11 cellular contexts compared by ENCODE assay signal in genomic region chr3:50262200-50262599, GRCh38. TPM values are rescaled to one million over a fixed set of nuclear protein-coding genes. Genes with fewer than 3 reads are reported as not detected.
DNase-seq lines count a peak whose midpoint lies in the region; ATAC-seq, FAIRE-seq and TF ChIP-seq lines count a peak whose summit lies in the region.
"Not testable (repeated sequence)": the region's sequence is repeated elsewhere in the genome, so short reads cannot be mapped to it uniquely, and the experiment has no call there.
"Had no signal": no experiment of that assay in that cellular context is flagged by ENCODE, and none has a peak within 500 bp of the region (broad histone marks: within the 10 kb centered on the region; RNA-seq: fewer than 3 reads in every experiment).

No MANE protein-coding gene starts in this region.

- H4K8ac ChIP-seq in H1 (ENCODE audit: extremely low read depth, insufficient read depth, low read length) = not testable (repeated sequence)

- not testable (repeated sequence) for TF ChIP-seq POLR2A in H1 (IDR thresholded peaks at IDR 0.05; ENCODE audit: control extremely low read depth in 1 of 2, low read depth in 2 of 2, low read length in 2 of 2)

- H3K9me3 ChIP-seq in Caco-2; H1 (ENCODE audit: insufficient read depth in 2 of 2, low read depth in 1 of 2, low read length in 1 of 2); neutrophil; subcutaneous abdominal adipose tissue (ENCODE audit: control insufficient read depth in 5 of 5, low read length in 5 of 5): not testable (repeated sequence)

- H3K4ac ChIP-seq in H1 (replicated peaks; ENCODE audit: insufficient read length, low read depth, low read length) = not testable (repeated sequence)

- not testable (repeated sequence) for H3K56ac ChIP-seq in H1 (replicated peaks; ENCODE audit: insufficient read length, low read depth, low read length)

- H3K36me3 Mint-ChIP-seq in Caco-2 (ENCODE audit: insufficient read depth, unreplicated experiment) (peaks cover 31% of the 10 kb centered on the region), brain (peaks cover 10% of the 10 kb centered on the region)
- H3K36me3 Mint-ChIP-seq in activated naive CD4-positive, alpha-beta T cell treated with anti-CD3 and anti-CD28 coated beads, Interleukin-2, amount 50 U/mL, for 72 hours; type B pancreatic cell: not testable (repeated sequence)

- H4K20me1 ChIP-seq in H1 (replicated peaks in 1 of 2; ENCODE audit: control insufficient read depth in 1 of 2, insufficient read depth in 2 of 2, low read length in 2 of 2) = not testable (repeated sequence)

- intact Hi-C loops in Caco-2 (cut with micrococcal nuclease; ENCODE audit: unreplicated experiment) = not testable (repeated sequence)

- not testable (repeated sequence) for H3K9me3 Mint-ChIP-seq in Caco-2 (ENCODE audit: unreplicated experiment); activated naive CD4-positive, alpha-beta T cell treated with anti-CD3 and anti-CD28 coated beads, Interleukin-2, amount 50 U/mL, for 72 hours; brain; type B pancreatic cell

- not testable (repeated sequence) for H3K79me2 ChIP-seq in H1 (ENCODE audit: control insufficient read depth in 1 of 2, insufficient read depth in 2 of 2, low read length in 2 of 2)

- H3K23ac ChIP-seq in H1 (ENCODE audit: insufficient read length) = not testable (repeated sequence)

- WGBS in H1 (ENCODE audit: extremely low coverage in 1 of 2, insufficient coverage in 1 of 2, insufficient read length in 1 of 2, insufficient replicate concordance in 2 of 2, low coverage in 1 of 2, low lambda C conversion rate in 2 of 2, missing lambda C conversion rate in 1 of 2), 2 experiments = 97% methylated on average over 4 of the region's 4 CpGs; no CpG with 5 or more reads in 1 of the 2 experiments

- H3K4me3 Mint-ChIP-seq in Caco-2 (ENCODE audit: unreplicated experiment); brain; type B pancreatic cell: not testable (repeated sequence)

- POLR2A ChIA-PET in Caco-2 (lab: Charles Lee) = not testable (repeated sequence)
- POLR2A ChIA-PET in H1 (lab: Charles Lee; ENCODE audit: partially characterized antibody) = interaction anchor here (1.4 to 4.3 kb wide), 3 partner anchors 13 to 37 kb away, joined by 3 to 22 read pairs (median 3); partner anchors contain the start of genes HYAL3 and NAA80

- H2BK12ac ChIP-seq in H1 (ENCODE audit: low read depth, low read length) = 0 out of 2 replicates have a peak overlapping the region, but pooled peaks have one; percentile 22

- ATAC-seq in activated naive CD4-positive, alpha-beta T cell treated with anti-CD3 and anti-CD28 coated beads, Interleukin-2, amount 50 U/mL, for 72 hours = not testable (repeated sequence)

- H3K9ac ChIP-seq in H1 (replicated peaks in 1 of 4; ENCODE audit: extremely low read depth in 1 of 4, low read depth in 3 of 4, low read length in 3 of 4); subcutaneous abdominal adipose tissue (ENCODE audit: low read length in 5 of 5): not testable (repeated sequence)

- H3K27ac ChIP-seq in H1 (ENCODE audit: low read depth, low read length) = not testable (repeated sequence)
- H3K27ac ChIP-seq in layer of hippocampus (ENCODE audit: low read depth, low read length) (peak overlapping the region; percentile 100), neutrophil (peak overlapping the region; percentile 100), subcutaneous abdominal adipose tissue (ENCODE audit: low read depth, low read length) (peak overlapping the region; percentile 65)

- H3K4me1 Mint-ChIP-seq in Caco-2 (ENCODE audit: low read depth, unreplicated experiment) (peaks cover 19% of the 10 kb centered on the region), brain (peaks cover 87% of the 10 kb centered on the region), type B pancreatic cell (ENCODE audit: unreplicated experiment) (peaks cover 31% of the 10 kb centered on the region)

- not testable (repeated sequence) for H3K4me3 ChIP-seq in Caco-2 (ENCODE audit: low read depth, low read length); H1 (ENCODE audit: extremely low read depth in 1 of 4, insufficient read depth in 2 of 4, low read depth in 3 of 4, low read length in 4 of 4); neutrophil (ENCODE audit: low read depth in 1 of 2, low read length in 1 of 2); subcutaneous abdominal adipose tissue (ENCODE audit: low read depth in 1 of 5, low read length in 5 of 5)

- H3K27ac Mint-ChIP-seq in Caco-2 (ENCODE audit: unreplicated experiment) (peak overlapping the region; percentile 96), brain (peak overlapping the region; percentile 60 to 99 (median 91)), type B pancreatic cell (peak overlapping the region; percentile 91)
- peak overlapping the region; percentile 29 to 62 for H3K27ac Mint-ChIP-seq in activated naive CD4-positive, alpha-beta T cell treated with anti-CD3 and anti-CD28 coated beads, Interleukin-2, amount 50 U/mL, for 72 hours

- not testable (repeated sequence) for H3K23me2 ChIP-seq in H1 (ENCODE audit: low read depth, low read length)

- H4K91ac ChIP-seq in H1 (replicated peaks; ENCODE audit: insufficient read length, low read length) = peak overlapping the region; percentile 20

- not testable (repeated sequence) for TF ChIP-seq CTCF in Caco-2 (IDR thresholded peaks at IDR 0.05; ENCODE audit: insufficient read depth in 1 of 2, low read depth in 1 of 2, low read length in 1 of 2, severe bottlenecking in 1 of 2, unreplicated experiment in 1 of 2); brain (conservative IDR thresholded peaks at IDR 0.05); H1 (IDR thresholded peaks at IDR 0.05; ENCODE audit: control extremely low read depth in 1 of 3, insufficient read depth in 1 of 3, low read depth in 1 of 3, low read length in 3 of 3); neutrophil (IDR thresholded peaks at IDR 0.05); type B pancreatic cell (conservative IDR thresholded peaks at IDR 0.05)

- not testable (repeated sequence) for DNase-seq in Caco-2; activated naive CD4-positive, alpha-beta T cell treated with anti-CD3 and anti-CD28 coated beads, Interleukin-2, amount 50 U/mL, for 72 hours (ENCODE audit: low spot score in 2 of 2); H1 (ENCODE audit: low read depth in 1 of 2, low spot score in 2 of 2); type B pancreatic cell (ENCODE audit: extremely low spot score, unreplicated experiment)

- peak overlapping the region; percentile 79; the same call in 1 of the 2 replicates for H2AK5ac ChIP-seq in H1 (ENCODE audit: low read depth, low read length)

- not testable (repeated sequence) for H2BK15ac ChIP-seq in H1 (ENCODE audit: low read length)

- not testable (repeated sequence) for H3K4me2 ChIP-seq in H1 (ENCODE audit: insufficient read depth in 1 of 2, low read depth in 2 of 2, low read length in 2 of 2)

- H3K27me3 Mint-ChIP-seq in Caco-2 (ENCODE audit: insufficient read depth, unreplicated experiment); brain; type B pancreatic cell: not testable (repeated sequence)

- not testable (repeated sequence) for H2BK120ac ChIP-seq in H1 (replicated peaks; ENCODE audit: low read depth, low read length)

- not testable (repeated sequence) for TF ChIP-seq EP300 in H1 (IDR thresholded peaks at IDR 0.05; ENCODE audit: borderline replicate concordance in 1 of 2, low read depth in 2 of 2, low read length in 2 of 2)

- not testable (repeated sequence) for BruUV-seq in Caco-2 (replicated peaks; lab: Mats Ljungman, UMichigan)

- H2BK20ac ChIP-seq in H1 (ENCODE audit: low read length) = 0 out of 2 replicates have a peak overlapping the region, but pooled peaks have one; percentile 83

- H2AFZ ChIP-seq in H1 (ENCODE audit: low read length) = not testable (repeated sequence)

- CTCF ChIA-PET in Caco-2 (lab: Charles Lee) = not testable (repeated sequence)
- CTCF ChIA-PET in H1 (lab: Charles Lee; ENCODE audit: partially characterized antibody) = interaction anchor here (0.8 to 53.5 kb wide), 6 partner anchors 7 to 69 kb away, joined by 3 to 2149 read pairs (median 138); partner anchors contain the start of genes GNAI2, GNAT1, HYAL2 and LSMEM2

- H3K27me3 ChIP-seq in Caco-2 (replicated peaks; ENCODE audit: control insufficient read depth, insufficient read depth, low read length); H1 (replicated peaks in 1 of 4; ENCODE audit: control insufficient read depth in 3 of 4, extremely low read depth in 1 of 4, insufficient read depth in 3 of 4, low read length in 3 of 4); layer of hippocampus (ENCODE audit: control insufficient read depth, insufficient read depth, low read length); subcutaneous abdominal adipose tissue (ENCODE audit: control insufficient read depth in 5 of 5, insufficient read depth in 4 of 5, low read length in 5 of 5): not testable (repeated sequence)
- peaks cover 27% of the 10 kb centered on the region for H3K27me3 ChIP-seq in neutrophil

- H3K14ac ChIP-seq in H1 (ENCODE audit: insufficient read length) = not testable (repeated sequence)

- H3K4me1 ChIP-seq in Caco-2 = peaks cover 49% of the 10 kb centered on the region
- peaks cover 0 to 43% (median 33%) of the 10 kb centered on the region in 4 experiments; a peak in 6 of 7 replicates for H3K4me1 ChIP-seq in H1 (replicated peaks in 1 of 4; ENCODE audit: control insufficient read depth in 3 of 4, insufficient read depth in 4 of 4, low read length in 3 of 4)
- peaks cover 15 to 18% of the 10 kb centered on the region in 2 experiments for H3K4me1 ChIP-seq in neutrophil (ENCODE audit: control insufficient read depth in 1 of 2, insufficient read depth in 1 of 2, low read depth in 1 of 2, low read length in 1 of 2)
- peaks cover 7 to 75% (median 69%) of the 10 kb centered on the region in 5 donors for H3K4me1 ChIP-seq in subcutaneous abdominal adipose tissue (ENCODE audit: control insufficient read depth in 5 of 5, insufficient read depth in 5 of 5, low read length in 5 of 5)

- H2BK5ac ChIP-seq in H1 (ENCODE audit: low read depth, low read length) = not testable (repeated sequence)

- H3K36me3 ChIP-seq in Caco-2 (ENCODE audit: control insufficient read depth, insufficient read depth, low read length) = not testable (repeated sequence)
- peaks cover 3 to 11% (median 7%) of the 10 kb centered on the region in 4 experiments; a peak in 6 of 8 replicates for H3K36me3 ChIP-seq in H1 (ENCODE audit: control insufficient read depth in 2 of 4, insufficient read depth in 4 of 4, low read length in 3 of 4)
- H3K36me3 ChIP-seq in neutrophil = peaks cover 47% of the 10 kb centered on the region
- H3K36me3 ChIP-seq in subcutaneous abdominal adipose tissue (ENCODE audit: control insufficient read depth in 5 of 5, insufficient read depth in 5 of 5, low read length in 5 of 5) = peaks cover 0 to 20% (median 15%) of the 10 kb centered on the region in 5 donors

- not testable (repeated sequence) for TF ChIP-seq RAD21 in H1 (IDR thresholded peaks at IDR 0.05 in 1 of 2, conservative IDR thresholded peaks at IDR 0.05 in 1 of 2; ENCODE audit: low read depth in 2 of 2, low read length in 2 of 2)

- not testable (repeated sequence) for H3K18ac ChIP-seq in H1 (ENCODE audit: extremely low read depth, low read length)

- FAIRE-seq in H1 (lab: Jason Lieb, UNC) = not testable (repeated sequence)

- H3K79me1 ChIP-seq in H1 (ENCODE audit: low read depth, low read length) = not testable (repeated sequence)

- not testable (repeated sequence) for H4K5ac ChIP-seq in H1 (ENCODE audit: insufficient read length, low read depth, low read length)

RNA-seq across cellular contexts. Expression of gene SEMA3B, which starts 6.7 kb away (rescaled TPM):
- total RNA-seq in Caco-2 (2022) (19.7 and 21.8 TPM in 2 replicates), type B pancreatic cell (ENCODE audit: low replicate concordance) (18.4 and 34.8 TPM in 2 replicates)
- 1 to 10 TPM in 1 of 2 donors, under 1 TPM in 1; 0.77 to 4.1 TPM for total RNA-seq in activated naive CD4-positive, alpha-beta T cell treated with anti-CD3 and anti-CD28 coated beads, Interleukin-2, amount 50 U/mL, for 72 hours
- polyA plus RNA-seq in brain (ENCODE audit: insufficient read depth, low read depth, low replicate concordance) (60.5 TPM), H1 (2011; rRNA removed) (3.0 and 7.1 TPM in 2 replicates)
- total RNA-seq in H1 (2021; fragmentation: NEBNext Ultra II Directional; extraction: Animal tissue kit (Norgen Biotek cat#: 25700)) = 4.7 and 4.8 TPM in 2 replicates
- polyA plus RNA-seq in H1 (2011; cell fraction: cytosol; rRNA removed) = 7.4 TPM
- polyA plus RNA-seq in H1 (2011; cell fraction: nucleus; rRNA removed) = 37.5 TPM
- 3.1 to 6.7 TPM (median 5.4 TPM) in 4 replicates for polyA plus RNA-seq in H1 (2012, experiment 1 of 2)
- 2.1 TPM for polyA plus RNA-seq in H1 (2012, experiment 2 of 2)
- 2.4 TPM for polyA plus RNA-seq in H1 (2013, experiment 1 of 2)
- 2.4 TPM for polyA plus RNA-seq in H1 (2013, experiment 2 of 2)
- 1.2 and 1.4 TPM in 2 replicates for polyA minus RNA-seq in H1 (2011; rRNA and poly(A)+ RNA removed)
- 9.0 TPM for polyA minus RNA-seq in H1 (2011; cell fraction: cytosol; rRNA and poly(A)+ RNA removed)
- polyA minus RNA-seq in H1 (2011; cell fraction: nucleus; rRNA and poly(A)+ RNA removed) = 6.6 TPM
- polyA plus RNA-seq: CD4-positive, CD25-positive, alpha-beta regulatory T cell; IgD-negative memory B cell had no signal

RNA-seq across cellular contexts. Expression of gene LSMEM2, which starts 16.7 kb away (rescaled TPM):
- total RNA-seq in Caco-2 (2022) = not detected in 2 replicates
- not detected for total RNA-seq in activated naive CD4-positive, alpha-beta T cell treated with anti-CD3 and anti-CD28 coated beads, Interleukin-2, amount 50 U/mL, for 72 hours
- polyA plus RNA-seq in brain (ENCODE audit: insufficient read depth, low read depth, low replicate concordance) = 0.51 TPM
- total RNA-seq in H1 (2021; fragmentation: NEBNext Ultra II Directional; extraction: Animal tissue kit (Norgen Biotek cat#: 25700)) = 0.57 and 0.58 TPM in 2 replicates
- 0.68 and 0.94 TPM in 2 replicates for polyA plus RNA-seq in H1 (2011; rRNA removed)
- 0.74 TPM for polyA plus RNA-seq in H1 (2011; cell fraction: cytosol; rRNA removed)
- 1.1 TPM for polyA plus RNA-seq in H1 (2011; cell fraction: nucleus; rRNA removed)
- 0.37 to 0.74 TPM (median 0.57 TPM) in 4 replicates for polyA plus RNA-seq in H1 (2012, experiment 1 of 2)
- 0.38 TPM for polyA plus RNA-seq in H1 (2012, experiment 2 of 2)
- 0.20 TPM for polyA plus RNA-seq in H1 (2013, experiment 1 of 2)
- 0.15 TPM for polyA plus RNA-seq in H1 (2013, experiment 2 of 2)
- polyA minus RNA-seq in H1 (2011; rRNA and poly(A)+ RNA removed) = 0.63 and 0.69 TPM in 2 replicates
- not detected for polyA minus RNA-seq in H1 (2011; cell fraction: cytosol; rRNA and poly(A)+ RNA removed)
- not detected for polyA minus RNA-seq in H1 (2011; cell fraction: nucleus; rRNA and poly(A)+ RNA removed)
- not detected in 2 replicates for total RNA-seq in type B pancreatic cell (ENCODE audit: low replicate concordance)
- total RNA-seq: CD4-positive, CD25-positive, alpha-beta regulatory T cell; M059J had no signal

RNA-seq across cellular contexts. Expression of gene GNAI2, which starts 26.2 kb away (rescaled TPM):
- total RNA-seq in Caco-2 (2022) = 59.3 and 62.0 TPM in 2 replicates
- total RNA-seq in activated naive CD4-positive, alpha-beta T cell treated with anti-CD3 and anti-CD28 coated beads, Interleukin-2, amount 50 U/mL, for 72 hours = 100 to 1,000 TPM; 313 to 349 TPM
- 348 TPM for polyA plus RNA-seq in brain (ENCODE audit: insufficient read depth, low read depth, low replicate concordance)
- total RNA-seq in H1 (2021; fragmentation: NEBNext Ultra II Directional; extraction: Animal tissue kit (Norgen Biotek cat#: 25700)) = 168 and 169 TPM in 2 replicates
- 516 and 539 TPM in 2 replicates for polyA plus RNA-seq in H1 (2011; rRNA removed)
- polyA plus RNA-seq in H1 (2011; cell fraction: cytosol; rRNA removed) = 378 TPM
- polyA plus RNA-seq in H1 (2011; cell fraction: nucleus; rRNA removed) = 319 TPM
- 135 to 260 TPM (median 228 TPM) in 4 replicates for polyA plus RNA-seq in H1 (2012, experiment 1 of 2)
- polyA plus RNA-seq in H1 (2012, experiment 2 of 2) = 195 TPM
- 215 TPM for polyA plus RNA-seq in H1 (2013, experiment 1 of 2)
- polyA plus RNA-seq in H1 (2013, experiment 2 of 2) = 242 TPM
- polyA minus RNA-seq in H1 (2011; rRNA and poly(A)+ RNA removed) = 310 and 337 TPM in 2 replicates
- polyA minus RNA-seq in H1 (2011; cell fraction: cytosol; rRNA and poly(A)+ RNA removed) = 106 TPM
- 98.5 TPM for polyA minus RNA-seq in H1 (2011; cell fraction: nucleus; rRNA and poly(A)+ RNA removed)
- total RNA-seq in type B pancreatic cell (ENCODE audit: low replicate concordance) = 140 and 145 TPM in 2 replicates

RNA-seq across cellular contexts. Expression of gene IFRD2, which starts 30.0 kb away (rescaled TPM):
- total RNA-seq in Caco-2 (2022) (88.0 and 89.5 TPM in 2 replicates), type B pancreatic cell (ENCODE audit: low replicate concordance) (60.9 and 80.5 TPM in 2 replicates)
- total RNA-seq in activated naive CD4-positive, alpha-beta T cell treated with anti-CD3 and anti-CD28 coated beads, Interleukin-2, amount 50 U/mL, for 72 hours = 100 to 1,000 TPM in 1 of 2 donors, 10 to 100 TPM in 1; 63.8 to 100 TPM
- polyA plus RNA-seq in brain (ENCODE audit: insufficient read depth, low read depth, low replicate concordance) (16.7 TPM), H1 (2011; rRNA removed) (76.7 and 123 TPM in 2 replicates)
- total RNA-seq in H1 (2021; fragmentation: NEBNext Ultra II Directional; extraction: Animal tissue kit (Norgen Biotek cat#: 25700)) = 88.8 and 97.8 TPM in 2 replicates
- polyA plus RNA-seq in H1 (2011; cell fraction: cytosol; rRNA removed) = 76.7 TPM
- polyA plus RNA-seq in H1 (2011; cell fraction: nucleus; rRNA removed) = 310 TPM
- 72.6 to 93.2 TPM (median 89.6 TPM) in 4 replicates for polyA plus RNA-seq in H1 (2012, experiment 1 of 2)
- 133 TPM for polyA plus RNA-seq in H1 (2012, experiment 2 of 2)
- 61.4 TPM for polyA plus RNA-seq in H1 (2013, experiment 1 of 2)
- 54.6 TPM for polyA plus RNA-seq in H1 (2013, experiment 2 of 2)
- polyA minus RNA-seq in H1 (2011; rRNA and poly(A)+ RNA removed) = 47.8 and 50.1 TPM in 2 replicates
- polyA minus RNA-seq in H1 (2011; cell fraction: cytosol; rRNA and poly(A)+ RNA removed) = 33.3 TPM
- 86.7 TPM for polyA minus RNA-seq in H1 (2011; cell fraction: nucleus; rRNA and poly(A)+ RNA removed)

RNA-seq across cellular contexts. Expression of gene HYAL3, which starts 37.0 kb away (rescaled TPM):
- total RNA-seq in Caco-2 (2022) (5.2 and 6.8 TPM in 2 replicates), type B pancreatic cell (ENCODE audit: low replicate concordance) (2.9 and 4.0 TPM in 2 replicates)
- 1 to 10 TPM; 4.3 to 6.6 TPM for total RNA-seq in activated naive CD4-positive, alpha-beta T cell treated with anti-CD3 and anti-CD28 coated beads, Interleukin-2, amount 50 U/mL, for 72 hours
- polyA plus RNA-seq in brain (ENCODE audit: insufficient read depth, low read depth, low replicate concordance) (4.2 TPM), H1 (2011; rRNA removed) (12.2 and 13.0 TPM in 2 replicates)
- 3.2 and 4.9 TPM in 2 replicates for total RNA-seq in H1 (2021; fragmentation: NEBNext Ultra II Directional; extraction: Animal tissue kit (Norgen Biotek cat#: 25700))
- polyA plus RNA-seq in H1 (2011; cell fraction: cytosol; rRNA removed) = 7.5 TPM
- polyA plus RNA-seq in H1 (2011; cell fraction: nucleus; rRNA removed) = 9.4 TPM
- polyA plus RNA-seq in H1 (2012, experiment 1 of 2) = 3.3 to 4.6 TPM (median 4.3 TPM) in 4 replicates
- polyA plus RNA-seq in H1 (2012, experiment 2 of 2) = 6.7 TPM
- 3.5 TPM for polyA plus RNA-seq in H1 (2013, experiment 1 of 2)
- polyA plus RNA-seq in H1 (2013, experiment 2 of 2) = 3.8 TPM
- polyA minus RNA-seq in H1 (2011; rRNA and poly(A)+ RNA removed) = 2.1 and 6.2 TPM in 2 replicates
- polyA minus RNA-seq in H1 (2011; cell fraction: cytosol; rRNA and poly(A)+ RNA removed) = 5.6 TPM
- polyA minus RNA-seq in H1 (2011; cell fraction: nucleus; rRNA and poly(A)+ RNA removed) = 5.2 TPM

Comparison
In these comparisons a context has a peak if more than half of its experiments do, and no peak if none do; other contexts are left out.
1. H3K27ac Mint-ChIP-seq: peak in every context shown above with its lines; median percentile 96 in Caco-2; 91 in brain; 91 in type B pancreatic cell; 46 in activated naive CD4-positive, alpha-beta T cell treated with anti-CD3 and anti-CD28 coated beads, Interleukin-2, amount 50 U/mL, for 72 hours.